Comparison of ENCODE assay signal across 8 cellular contexts in the genomic region with DNA sequence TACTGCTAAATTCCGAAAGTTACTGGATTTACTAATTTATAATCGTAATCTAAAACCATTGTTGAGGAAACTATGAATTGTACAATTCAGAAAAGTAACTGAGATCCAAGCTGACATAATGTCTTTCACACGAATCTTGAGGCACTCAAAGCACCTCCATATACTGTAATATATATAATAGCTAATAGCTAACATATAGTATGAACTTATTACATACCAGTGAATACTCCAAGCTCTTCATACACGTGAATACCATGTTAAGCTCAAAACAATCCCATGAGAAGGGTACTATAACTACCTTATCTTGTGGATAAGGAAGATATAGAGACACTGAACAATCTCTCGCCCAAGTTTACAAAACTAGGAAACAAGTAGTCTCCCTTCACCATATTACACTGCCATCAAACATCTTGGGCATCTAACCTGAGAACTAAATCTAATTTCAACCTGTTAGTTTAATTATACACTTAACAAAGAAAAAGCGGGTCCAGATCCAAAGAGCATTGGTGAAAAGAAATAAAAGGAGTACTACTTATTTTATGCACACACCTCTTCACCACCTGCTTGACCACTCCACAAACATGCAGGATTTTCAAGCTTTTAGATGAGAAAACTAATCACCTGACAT. TPM values are rescaled to one million over a fixed set of nuclear protein-coding genes. Genes with fewer than 3 reads are reported as not detected.
DNase-seq lines count a peak whose midpoint lies in the region; ATAC-seq, FAIRE-seq and TF ChIP-seq lines count a peak whose summit lies in the region.

No MANE protein-coding gene starts in this region.

- H3K4me1 Mint-ChIP-seq in activated T-cell treated with anti-CD3 and anti-CD28 coated beads, Interleukin-2, amount 50 U/mL, for 72 hours (ENCODE audit: low read depth) = peaks cover 52% of the 10 kb centered on the region
- H3K4me1 Mint-ChIP-seq in activated T-helper 2 cell treated with anti-CD3 and anti-CD28 coated beads, Interferon-gamma antibody, Interleukin-2, Interleukin-4, amounts not matched to agents 10 μg/mL and 5 μg/mL and 100 μg/mL, durations not matched to agents 14 hours and 24 hours and 36 hours (ENCODE audit: low read depth) = peaks cover 42% of the 10 kb centered on the region

- peak overlapping the region; percentile 100 for H3K27ac Mint-ChIP-seq in activated T-cell treated with anti-CD3 and anti-CD28 coated beads, Interleukin-2, amount 50 U/mL, for 72 hours
- H3K27ac Mint-ChIP-seq in activated T-helper 2 cell treated with anti-CD3 and anti-CD28 coated beads, Interferon-gamma antibody, Interleukin-2, Interleukin-4, amounts not matched to agents 10 μg/mL and 5 μg/mL and 100 μg/mL, durations not matched to agents 14 hours and 24 hours and 36 hours = peak overlapping the region; percentile 99

- DNase-seq in activated T-cell treated with anti-CD3 and anti-CD28 coated beads, Interleukin-2, amount 50 U/mL, for 72 hours = no peak
- DNase-seq in activated T-cell treated with anti-CD3 and anti-CD28 coated beads, Interleukin-2, amount 50 U/mL, for 48 hours = no peak
- no peak for DNase-seq in activated T-helper 2 cell treated with anti-CD3 and anti-CD28 coated beads, Interferon-gamma antibody, Interleukin-2, Interleukin-4, amounts not matched to agents 10 μg/mL and 5 μg/mL and 100 μg/mL, durations not matched to agents 14 hours and 24 hours and 36 hours (ENCODE audit: low spot score)
- DNase-seq in kidney (no peak), tibial nerve (ENCODE audit: low spot score in 2 of 2) (no peak), NCI-H446 treated with DMSO at 0.1 percent for 48 hours (lab: John Stamatoyannopoulos, UW) (no peak), NCI-H1694 (lab: John Stamatoyannopoulos, UW) (no peak)

- TF ChIP-seq POLR2A in tibial nerve (IDR thresholded peaks at IDR 0.05) = no peak

- H3K27ac ChIP-seq in kidney (ENCODE audit: low read depth in 2 of 2, low read length in 2 of 2) = peak overlapping the region in 1 of 2 donors; percentile 100
- H3K27ac ChIP-seq in tibial nerve = peak overlapping the region; percentile 86 to 99 (median 94)

- intact Hi-C loops in activated T-helper 2 cell treated with anti-CD3 and anti-CD28 coated beads, Interferon-gamma antibody, Interleukin-2, Interleukin-4, amounts not matched to agents 10 μg/mL and 5 μg/mL and 100 μg/mL, durations not matched to agents 14 hours and 24 hours and 36 hours (cut with micrococcal nuclease) = no loop called here
- intact Hi-C loops in kidney (cut with DNase I) = no loop called here

- H3K4me1 ChIP-seq in kidney (ENCODE audit: control insufficient read depth in 1 of 2, insufficient read depth in 1 of 2, low read depth in 1 of 2, low read length in 2 of 2) (peaks cover 0 to 5% of the 10 kb centered on the region in 2 donors), tibial nerve (peaks cover 0 to 38% (median 11%) of the 10 kb centered on the region in 4 donors)

- TF ChIP-seq CTCF in kidney (IDR thresholded peaks at IDR 0.05; ENCODE audit: borderline replicate concordance, extremely low read depth, insufficient read depth) (no peak), tibial nerve (IDR thresholded peaks at IDR 0.05) (no peak)

- H3K36me3 ChIP-seq in kidney (ENCODE audit: control insufficient read depth in 1 of 2, insufficient read depth in 2 of 2, low read length in 2 of 2) (peaks cover 0 to 3% of the 10 kb centered on the region in 2 donors), tibial nerve (peaks cover 0 to 25% (median 0%) of the 10 kb centered on the region in 3 donors)

- no peaks in the 10 kb centered on the region for H3K27me3 Mint-ChIP-seq in activated T-cell treated with anti-CD3 and anti-CD28 coated beads, Interleukin-2, amount 50 U/mL, for 72 hours (ENCODE audit: low read depth)
- no peaks in the 10 kb centered on the region for H3K27me3 Mint-ChIP-seq in activated T-helper 2 cell treated with anti-CD3 and anti-CD28 coated beads, Interferon-gamma antibody, Interleukin-2, Interleukin-4, amounts not matched to agents 10 μg/mL and 5 μg/mL and 100 μg/mL, durations not matched to agents 14 hours and 24 hours and 36 hours (ENCODE audit: low read depth)

- WGBS in tibial nerve, 2 donors = 41 to 44% methylated on average over 6 of the region's 6 CpGs

- H3K9me3 Mint-ChIP-seq in activated T-cell treated with anti-CD3 and anti-CD28 coated beads, Interleukin-2, amount 50 U/mL, for 72 hours = no peaks in the 10 kb centered on the region
- no peaks in the 10 kb centered on the region for H3K9me3 Mint-ChIP-seq in activated T-helper 2 cell treated with anti-CD3 and anti-CD28 coated beads, Interferon-gamma antibody, Interleukin-2, Interleukin-4, amounts not matched to agents 10 μg/mL and 5 μg/mL and 100 μg/mL, durations not matched to agents 14 hours and 24 hours and 36 hours

- H3K9ac ChIP-seq in kidney (ENCODE audit: low read length in 2 of 2) = peak overlapping the region; percentile 24 to 83

- no peak for TF ChIP-seq EP300 in tibial nerve (IDR thresholded peaks at IDR 0.05)

- peak overlapping the region; percentile 85 to 97 for H3K4me3 Mint-ChIP-seq in activated T-cell treated with anti-CD3 and anti-CD28 coated beads, Interleukin-2, amount 50 U/mL, for 72 hours
- H3K4me3 Mint-ChIP-seq in activated T-helper 2 cell treated with anti-CD3 and anti-CD28 coated beads, Interferon-gamma antibody, Interleukin-2, Interleukin-4, amounts not matched to agents 10 μg/mL and 5 μg/mL and 100 μg/mL, durations not matched to agents 14 hours and 24 hours and 36 hours (ENCODE audit: low read depth) = peak overlapping the region; percentile 95

- no peaks in the 10 kb centered on the region for H3K27me3 ChIP-seq in tibial nerve

- ATAC-seq in activated T-cell treated with anti-CD3 and anti-CD28 coated beads, Interleukin-2, amount 50 U/mL, for 72 hours (replicated peaks in 1 of 2) = no peak
- ATAC-seq in HG02763 (IDR thresholded peaks at IDR 0.05; ENCODE audit: unreplicated experiment) = no peak

- H3K4me3 ChIP-seq in kidney (ENCODE audit: low read length in 2 of 2) = peak overlapping the region; percentile 96 to 100
- peak overlapping the region; percentile 59 to 85 (median 82) for H3K4me3 ChIP-seq in tibial nerve

- H3K9me3 ChIP-seq in kidney (ENCODE audit: control insufficient read depth in 1 of 2, low read length in 2 of 2) (no peaks in the 10 kb centered on the region), tibial nerve (no peaks in the 10 kb centered on the region)

- no peak for FAIRE-seq in kidney (lab: Jason Lieb, UNC)

- H3K36me3 Mint-ChIP-seq in activated T-cell treated with anti-CD3 and anti-CD28 coated beads, Interleukin-2, amount 50 U/mL, for 72 hours (ENCODE audit: insufficient read depth in 2 of 2) = peaks cover 15 to 34% of the 10 kb centered on the region in 2 donors
- H3K36me3 Mint-ChIP-seq in activated T-helper 2 cell treated with anti-CD3 and anti-CD28 coated beads, Interferon-gamma antibody, Interleukin-2, Interleukin-4, amounts not matched to agents 10 μg/mL and 5 μg/mL and 100 μg/mL, durations not matched to agents 14 hours and 24 hours and 36 hours (ENCODE audit: low read depth) = peaks cover 39% of the 10 kb centered on the region

RNA-seq across cellular contexts. Expression of a gene that starts 1.0 kb away (rescaled TPM):
- 10 to 100 TPM; 50.2 to 58.0 TPM for total RNA-seq in activated T-cell treated with anti-CD3 and anti-CD28 coated beads, Interleukin-2, amount 50 U/mL, for 72 hours
- 39.6 and 48.0 TPM in 2 replicates for total RNA-seq in activated T-helper 2 cell treated with anti-CD3 and anti-CD28 coated beads, Interferon-gamma antibody, Interleukin-2, Interleukin-4, amounts not matched to agents 10 μg/mL and 5 μg/mL and 100 μg/mL, durations not matched to agents 14 hours and 24 hours and 36 hours
- total RNA-seq in kidney = 24.3 TPM
- 23.1 TPM for polyA plus RNA-seq in kidney (ENCODE audit: insufficient read depth, low read depth, low replicate concordance)
- 10 to 100 TPM in 1 of 4 donors, 1 to 10 TPM in 3; 4.6 to 14.5 (median 5.5) TPM for total RNA-seq in tibial nerve

RNA-seq across cellular contexts. Expression of a gene that starts 1.5 kb away (rescaled TPM):
- 10 to 100 TPM; 87.2 to 88.1 TPM for total RNA-seq in activated T-cell treated with anti-CD3 and anti-CD28 coated beads, Interleukin-2, amount 50 U/mL, for 72 hours
- 39.3 and 40.3 TPM in 2 replicates for total RNA-seq in activated T-helper 2 cell treated with anti-CD3 and anti-CD28 coated beads, Interferon-gamma antibody, Interleukin-2, Interleukin-4, amounts not matched to agents 10 μg/mL and 5 μg/mL and 100 μg/mL, durations not matched to agents 14 hours and 24 hours and 36 hours
- total RNA-seq in kidney (0.91 TPM), tibial nerve (1 to 10 TPM in 1 of 4 donors, under 1 TPM in 3; 0.66 to 1.0 (median 0.84) TPM)
- polyA plus RNA-seq in kidney (ENCODE audit: insufficient read depth, low read depth, low replicate concordance) = 0.58 TPM

RNA-seq across cellular contexts. Expression of a gene that starts 21.5 kb away (rescaled TPM):
- total RNA-seq in activated T-cell treated with anti-CD3 and anti-CD28 coated beads, Interleukin-2, amount 50 U/mL, for 72 hours = 100 to 1,000 TPM; 236 to 261 TPM
- total RNA-seq in activated T-helper 2 cell treated with anti-CD3 and anti-CD28 coated beads, Interferon-gamma antibody, Interleukin-2, Interleukin-4, amounts not matched to agents 10 μg/mL and 5 μg/mL and 100 μg/mL, durations not matched to agents 14 hours and 24 hours and 36 hours = 87.8 and 89.4 TPM in 2 replicates
- total RNA-seq in kidney (132 TPM), tibial nerve (100 to 1,000 TPM; 103 to 146 (median 113) TPM)
- polyA plus RNA-seq in kidney (ENCODE audit: insufficient read depth, low read depth, low replicate concordance) = 127 TPM

RNA-seq across cellular contexts. Expression of a gene that starts 46.5 kb away (rescaled TPM):
- 100 to 1,000 TPM; 103 to 121 TPM for total RNA-seq in activated T-cell treated with anti-CD3 and anti-CD28 coated beads, Interleukin-2, amount 50 U/mL, for 72 hours
- 93.2 and 98.9 TPM in 2 replicates for total RNA-seq in activated T-helper 2 cell treated with anti-CD3 and anti-CD28 coated beads, Interferon-gamma antibody, Interleukin-2, Interleukin-4, amounts not matched to agents 10 μg/mL and 5 μg/mL and 100 μg/mL, durations not matched to agents 14 hours and 24 hours and 36 hours
- total RNA-seq in kidney (84.4 TPM), tibial nerve (10 to 100 TPM; 23.7 to 52.9 (median 28.9) TPM)
- polyA plus RNA-seq in kidney (ENCODE audit: insufficient read depth, low read depth, low replicate concordance) = 80.9 TPM

Comparison
In these comparisons a context has a peak if more than half of its experiments do, and no peak if none do; other contexts are left out.
1. RNA of a gene that starts 1.5 kb away (total RNA-seq): 87.2 to 88.1 TPM in activated T-cell treated with anti-CD3 and anti-CD28 coated beads, Interleukin-2, amount 50 U/mL, for 72 hours and 39.3 to 40.3 TPM in activated T-helper 2 cell treated with anti-CD3 and anti-CD28 coated beads, Interferon-gamma antibody, Interleukin-2, Interleukin-4, amounts not matched to agents 10 μg/mL and 5 μg/mL and 100 μg/mL, durations not matched to agents 14 hours and 24 hours and 36 hours; 0.91 TPM in kidney (single experiment) and 0.66 to 1.0 TPM in tibial nerve; every median in the first group is over 10 times any median in the second.